In genomic region chr14:96195441-96196081, GRCh38 we compare ENCODE assay signal across 1 cellular context.
A peak's percentile ranks its signal among the peaks of the same experiment; 100 is the strongest.
TF ChIP-seq lines count a peak whose summit lies in the region.

No MANE protein-coding gene starts in this region.

TF ChIP-seq in HepG2, 621 proteins besides CTCF, POLR2A, EP300 and RAD21 (continued from another document and continues in another):
- peak; percentile 93 for TF ChIP-seq PRDM15 (CRISPR knock-in tag; IDR thresholded peaks at IDR 0.05)
- no peak for TF ChIP-seq ZBTB44 (CRISPR knock-in tag; IDR thresholded peaks at IDR 0.05)
- TF ChIP-seq WIZ (CRISPR knock-in tag; IDR thresholded peaks at IDR 0.05): no peak
- no peak for TF ChIP-seq KDM4B (CRISPR knock-in tag; IDR thresholded peaks at IDR 0.05)
- no peak for TF ChIP-seq ZNF563 (CRISPR knock-in tag; IDR thresholded peaks at IDR 0.05)
- TF ChIP-seq ISL2 (CRISPR knock-in tag; IDR thresholded peaks at IDR 0.05): no peak
- TF ChIP-seq REL (CRISPR knock-in tag; conservative IDR thresholded peaks at IDR 0.05): no peak
- no peak for TF ChIP-seq RXRB (CRISPR knock-in tag; IDR thresholded peaks at IDR 0.05; ENCODE audit: borderline replicate concordance)
- TF ChIP-seq SNRNP70 (IDR thresholded peaks at IDR 0.05; ENCODE audit: low read depth, low read length): no peak
- TF ChIP-seq ZNF580 (CRISPR knock-in tag; IDR thresholded peaks at IDR 0.05; ENCODE audit: borderline replicate concordance, low read depth): no peak
- no peak for TF ChIP-seq ZBTB1 (CRISPR knock-in tag; IDR thresholded peaks at IDR 0.05; ENCODE audit: borderline replicate concordance)
- TF ChIP-seq PLSCR1 (CRISPR knock-in tag; IDR thresholded peaks at IDR 0.05; ENCODE audit: borderline replicate concordance): no peak
- TF ChIP-seq ZNF124 (CRISPR knock-in tag; IDR thresholded peaks at IDR 0.05): no peak
- peak; percentile 25; the same call in 1 of the 2 replicates for TF ChIP-seq HDAC1 (CRISPR knock-in tag; IDR thresholded peaks at IDR 0.05)
- no peak for TF ChIP-seq SP4 (CRISPR knock-in tag; IDR thresholded peaks at IDR 0.05)
- no peak for TF ChIP-seq RNF219 (CRISPR knock-in tag; IDR thresholded peaks at IDR 0.05)
- TF ChIP-seq CREBL2 (CRISPR knock-in tag; IDR thresholded peaks at IDR 0.05; ENCODE audit: borderline replicate concordance): no peak
- TF ChIP-seq SCMH1 (CRISPR knock-in tag; IDR thresholded peaks at IDR 0.05; ENCODE audit: borderline replicate concordance): no peak
- TF ChIP-seq SOX13 (IDR thresholded peaks at IDR 0.05): peak; percentile 35; the same call in 1 of the 2 replicates
- TF ChIP-seq SOX13 (CRISPR knock-in tag; conservative IDR thresholded peaks at IDR 0.05 in 1 of 2, IDR thresholded peaks at IDR 0.05 in 1 of 2): peak in 1 of 2 experiments; percentile 84; a peak in 2 of 4 replicates
- no peak for TF ChIP-seq FOXO4 (CRISPR knock-in tag; conservative IDR thresholded peaks at IDR 0.05)
- no peak for TF ChIP-seq MEIS2 (CRISPR knock-in tag; IDR thresholded peaks at IDR 0.05)
- TF ChIP-seq ZSCAN30 (CRISPR knock-in tag; IDR thresholded peaks at IDR 0.05): no peak
- no peak for TF ChIP-seq DPF2 (CRISPR knock-in tag; IDR thresholded peaks at IDR 0.05; ENCODE audit: borderline replicate concordance, low read depth)
- TF ChIP-seq TEAD3 (CRISPR knock-in tag; optimal IDR thresholded peaks at IDR 0.05; ENCODE audit: borderline replicate concordance): peak; percentile 87
- no peak for TF ChIP-seq SKIL (CRISPR knock-in tag; IDR thresholded peaks at IDR 0.05; ENCODE audit: borderline replicate concordance)
- TF ChIP-seq ZNF260 (CRISPR knock-in tag; IDR thresholded peaks at IDR 0.05; ENCODE audit: borderline replicate concordance, low read depth): no peak
- TF ChIP-seq HNF4A (CRISPR knock-in tag; IDR thresholded peaks at IDR 0.05): peak; percentile 44; the same call in 1 of the 2 replicates
- TF ChIP-seq ARID5B (CRISPR knock-in tag; IDR thresholded peaks at IDR 0.05): peak; percentile 35; the same call in 1 of the 2 replicates
- no peak for TF ChIP-seq ZBTB7B (CRISPR knock-in tag; IDR thresholded peaks at IDR 0.05)
- TF ChIP-seq SSRP1 (CRISPR knock-in tag; IDR thresholded peaks at IDR 0.05): no peak
- TF ChIP-seq MAFK (conservative IDR thresholded peaks at IDR 0.05 in 1 of 2, IDR thresholded peaks at IDR 0.05 in 1 of 2; ENCODE audit: low read length in 2 of 2): no peak
- TF ChIP-seq DR1 (CRISPR knock-in tag; IDR thresholded peaks at IDR 0.05): no peak
- no peak for TF ChIP-seq ZNF614 (CRISPR knock-in tag; IDR thresholded peaks at IDR 0.05; ENCODE audit: borderline replicate concordance)
- no peak for TF ChIP-seq BCLAF1 (IDR thresholded peaks at IDR 0.05)
- no peak for TF ChIP-seq FOSL1 (CRISPR knock-in tag; IDR thresholded peaks at IDR 0.05; ENCODE audit: borderline replicate concordance)
- TF ChIP-seq ZNF503 (CRISPR knock-in tag; IDR thresholded peaks at IDR 0.05): peak; percentile 34; the same call in 1 of the 2 replicates
- no peak for TF ChIP-seq EED (CRISPR knock-in tag; IDR thresholded peaks at IDR 0.05)
- TF ChIP-seq SRSF1 (optimal IDR thresholded peaks at IDR 0.05; ENCODE audit: low read depth, low read length): no peak
